In the genomic region with DNA sequence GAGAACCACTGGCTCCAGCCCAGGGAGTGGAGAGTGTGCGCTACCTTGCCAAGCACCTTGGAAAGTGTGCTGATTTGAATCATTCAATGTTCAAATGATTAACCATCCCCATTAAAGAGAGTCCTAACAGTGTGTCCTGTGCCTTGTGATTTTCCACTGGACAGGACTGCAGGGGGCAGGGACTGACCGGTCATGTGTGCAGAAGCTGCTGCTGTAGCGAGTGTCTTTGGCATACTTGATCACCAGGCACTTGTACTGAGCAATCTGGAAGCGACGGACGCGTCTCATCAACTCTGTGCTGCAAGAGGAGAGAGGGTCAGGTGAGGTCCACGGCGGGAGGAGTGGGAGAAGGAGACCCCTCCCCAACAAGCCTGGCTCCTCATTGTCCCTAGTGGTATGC, we compare ENCODE assay signal across 13 cellular contexts. TPM values are rescaled to one million over a fixed set of nuclear protein-coding genes. Genes with fewer than 3 reads are reported as not detected.
DNase-seq lines count a peak whose midpoint lies in the region; ATAC-seq, FAIRE-seq and TF ChIP-seq lines count a peak whose summit lies in the region.
"Had no signal": no experiment of that assay in that cellular context is flagged by ENCODE, and none has a peak within 500 bp of the region (broad histone marks: within the 10 kb centered on the region; RNA-seq: fewer than 3 reads in every experiment).

No MANE protein-coding gene starts in this region.

- intact Hi-C loops in activated CD4-positive, alpha-beta memory T cell treated with anti-CD3 and anti-CD28 coated beads for 36 hours (cut with micrococcal nuclease) = loop anchor here (5.0 kb wide), 1 partner anchor 53 kb away; a partner anchor contains a TSS
- intact Hi-C loops in kidney (cut with DNase I) = no loop called here

- no peaks in the 10 kb centered on the region for H3K36me3 ChIP-seq in kidney (ENCODE audit: control insufficient read depth in 1 of 2, insufficient read depth in 2 of 2, low read length in 2 of 2)
- no peaks in the 10 kb centered on the region for H3K36me3 ChIP-seq in suprapubic skin

- H3K4me1 ChIP-seq in kidney (ENCODE audit: control insufficient read depth in 1 of 2, insufficient read depth in 1 of 2, low read depth in 1 of 2, low read length in 2 of 2) (peaks cover 17 to 20% of the 10 kb centered on the region in 2 donors), suprapubic skin (peaks cover 21% of the 10 kb centered on the region)

- no peak for DNase-seq in activated CD8-positive, alpha-beta memory T cell treated with anti-CD3 and anti-CD28 coated beads, Interleukin-2, amount 10 ng/mL, durations not matched to agents 7 days and 5 days
- no peak for DNase-seq in activated CD8-positive, alpha-beta memory T cell treated with anti-CD3 and anti-CD28 coated beads for 24 hours
- no peak for DNase-seq in activated CD4-positive, alpha-beta memory T cell treated with anti-CD3 and anti-CD28 coated beads for 36 hours
- DNase-seq in kidney = no peak
- DNase-seq in suprapubic skin (ENCODE audit: low spot score in 2 of 2) = no peak
- DNase-seq in DMS53 treated with DMSO at 0.1 percent for 48 hours (lab: John Stamatoyannopoulos, UW; ENCODE audit: unreplicated experiment) = no peak
- DNase-seq in iPS-NIHi7 (ENCODE audit: extremely low spot score) = no peak
- DNase-seq: dermis blood vessel endothelial cell, NCI-H1048, NCI-H748 treated with DMSO at 0.1 percent for 48 hours, T-helper 9 cell had no signal

- peak overlapping the region; percentile 75 to 84 for H3K27ac ChIP-seq in kidney (ENCODE audit: low read depth in 2 of 2, low read length in 2 of 2)
- H3K27ac ChIP-seq in suprapubic skin = peak overlapping the region; percentile 26

- H3K27me3 Mint-ChIP-seq in activated CD8-positive, alpha-beta memory T cell treated with anti-CD3 and anti-CD28 coated beads, Interleukin-2, amount 10 ng/mL, durations not matched to agents 7 days and 5 days = no peaks in the 10 kb centered on the region
- no peaks in the 10 kb centered on the region for H3K27me3 Mint-ChIP-seq in activated CD4-positive, alpha-beta memory T cell treated with anti-CD3 and anti-CD28 coated beads for 36 hours

- no peaks in the 10 kb centered on the region for H3K27me3 ChIP-seq in suprapubic skin

- H3K4me3 ChIP-seq in kidney (ENCODE audit: low read length in 2 of 2) = peak overlapping the region; percentile 59 to 70
- no peak overlapping the region for H3K4me3 ChIP-seq in suprapubic skin

- peak overlapping the region; percentile 81 for H3K4me3 Mint-ChIP-seq in activated CD8-positive, alpha-beta memory T cell treated with anti-CD3 and anti-CD28 coated beads, Interleukin-2, amount 10 ng/mL, durations not matched to agents 7 days and 5 days
- H3K4me3 Mint-ChIP-seq in activated CD4-positive, alpha-beta memory T cell treated with anti-CD3 and anti-CD28 coated beads for 36 hours = peak overlapping the region; percentile 90

- CTCF ChIA-PET in activated CD8-positive, alpha-beta memory T cell treated with anti-CD3 and anti-CD28 coated beads, Interleukin-2, amount 10 ng/mL, durations not matched to agents 7 days and 5 days (lab: Charles Lee) = interaction anchor here (1.0 to 3.4 kb wide), 3 partner anchors 8 to 67 kb away, joined by 3 to 31 read pairs (median 8); no protein-coding TSS in a partner anchor
- CTCF ChIA-PET in activated CD4-positive, alpha-beta memory T cell treated with anti-CD3 and anti-CD28 coated beads for 36 hours (lab: Charles Lee) = no interaction called here

- H3K4me1 Mint-ChIP-seq in activated CD8-positive, alpha-beta memory T cell treated with anti-CD3 and anti-CD28 coated beads, Interleukin-2, amount 10 ng/mL, durations not matched to agents 7 days and 5 days = peaks cover 57% of the 10 kb centered on the region
- H3K4me1 Mint-ChIP-seq in activated CD4-positive, alpha-beta memory T cell treated with anti-CD3 and anti-CD28 coated beads for 36 hours (ENCODE audit: low read depth) = peaks cover 31% of the 10 kb centered on the region

- H3K9me3 ChIP-seq in kidney (ENCODE audit: control insufficient read depth in 1 of 2, low read length in 2 of 2) (no peaks in the 10 kb centered on the region), suprapubic skin (no peaks in the 10 kb centered on the region)

- no peak for FAIRE-seq in kidney (lab: Jason Lieb, UNC)
- FAIRE-seq: H54 had no signal

- POLR2A ChIA-PET in activated CD4-positive, alpha-beta memory T cell treated with anti-CD3 and anti-CD28 coated beads for 36 hours (lab: Charles Lee) = no interaction called here

- no peak for TF ChIP-seq EP300 in suprapubic skin (IDR thresholded peaks at IDR 0.05)

- H3K9ac ChIP-seq in kidney (ENCODE audit: low read length in 2 of 2) = peak overlapping the region; percentile 3 to 54

- WGBS in suprapubic skin = 83% methylated on average over 9 of the region's 9 CpGs

- TF ChIP-seq CTCF in kidney (IDR thresholded peaks at IDR 0.05; ENCODE audit: borderline replicate concordance, extremely low read depth, insufficient read depth) (no peak), suprapubic skin (IDR thresholded peaks at IDR 0.05) (no peak)

- no peaks in the 10 kb centered on the region for H3K9me3 Mint-ChIP-seq in activated CD8-positive, alpha-beta memory T cell treated with anti-CD3 and anti-CD28 coated beads, Interleukin-2, amount 10 ng/mL, durations not matched to agents 7 days and 5 days (ENCODE audit: low read depth)
- no peaks in the 10 kb centered on the region for H3K9me3 Mint-ChIP-seq in activated CD4-positive, alpha-beta memory T cell treated with anti-CD3 and anti-CD28 coated beads for 36 hours

- peak overlapping the region; percentile 9 for H3K27ac Mint-ChIP-seq in activated CD8-positive, alpha-beta memory T cell treated with anti-CD3 and anti-CD28 coated beads, Interleukin-2, amount 10 ng/mL, durations not matched to agents 7 days and 5 days
- no peak overlapping the region for H3K27ac Mint-ChIP-seq in activated CD4-positive, alpha-beta memory T cell treated with anti-CD3 and anti-CD28 coated beads for 36 hours

- no peak for TF ChIP-seq POLR2A in suprapubic skin (IDR thresholded peaks at IDR 0.05)

- no peak for ATAC-seq in activated CD8-positive, alpha-beta memory T cell treated with anti-CD3 and anti-CD28 coated beads, Interleukin-2, amount 10 ng/mL, durations not matched to agents 7 days and 5 days
- no peak for ATAC-seq in GM21723 (IDR thresholded peaks at IDR 0.05; ENCODE audit: unreplicated experiment)

- peaks cover 37% of the 10 kb centered on the region for H3K36me3 Mint-ChIP-seq in activated CD8-positive, alpha-beta memory T cell treated with anti-CD3 and anti-CD28 coated beads, Interleukin-2, amount 10 ng/mL, durations not matched to agents 7 days and 5 days
- H3K36me3 Mint-ChIP-seq in activated CD4-positive, alpha-beta memory T cell treated with anti-CD3 and anti-CD28 coated beads for 36 hours = peaks cover 45% of the 10 kb centered on the region

RNA-seq across cellular contexts. Expression of a gene that starts 2.0 kb away (rescaled TPM):
- 100 to 1,000 TPM; 145 to 164 TPM for total RNA-seq in activated CD8-positive, alpha-beta memory T cell treated with anti-CD3 and anti-CD28 coated beads, Interleukin-2, amount 10 ng/mL, durations not matched to agents 7 days and 5 days
- total RNA-seq in activated CD4-positive, alpha-beta memory T cell treated with anti-CD3 and anti-CD28 coated beads for 36 hours = 100 to 1,000 TPM; 188 to 193 TPM
- total RNA-seq in kidney = 12.7 TPM
- polyA plus RNA-seq in kidney (ENCODE audit: insufficient read depth, low read depth, low replicate concordance) = 9.3 TPM
- total RNA-seq in suprapubic skin = 1 to 10 TPM; 1.0 to 9.1 (median 7.0) TPM

RNA-seq across cellular contexts. Expression of a gene that starts 2.3 kb away (rescaled TPM):
- total RNA-seq in activated CD8-positive, alpha-beta memory T cell treated with anti-CD3 and anti-CD28 coated beads, Interleukin-2, amount 10 ng/mL, durations not matched to agents 7 days and 5 days = 10 to 100 TPM; 17.1 to 24.2 TPM
- total RNA-seq in activated CD4-positive, alpha-beta memory T cell treated with anti-CD3 and anti-CD28 coated beads for 36 hours = 10 to 100 TPM; 16.8 to 19.0 TPM
- total RNA-seq in kidney (63.9 TPM), suprapubic skin (10 to 100 TPM; 43.9 to 78.3 (median 66.1) TPM)
- 118 TPM for polyA plus RNA-seq in kidney (ENCODE audit: insufficient read depth, low read depth, low replicate concordance)

RNA-seq across cellular contexts. Expression of a gene that starts 16.5 kb away (rescaled TPM):
- 10 to 100 TPM; 41.2 to 80.3 TPM for total RNA-seq in activated CD8-positive, alpha-beta memory T cell treated with anti-CD3 and anti-CD28 coated beads, Interleukin-2, amount 10 ng/mL, durations not matched to agents 7 days and 5 days
- 10 to 100 TPM; 79.2 to 87.7 TPM for total RNA-seq in activated CD4-positive, alpha-beta memory T cell treated with anti-CD3 and anti-CD28 coated beads for 36 hours
- total RNA-seq in kidney (165 TPM), suprapubic skin (100 to 1,000 TPM; 127 to 139 (median 133) TPM)
- polyA plus RNA-seq in kidney (ENCODE audit: insufficient read depth, low read depth, low replicate concordance) = 149 TPM

RNA-seq across cellular contexts. Expression of a gene that starts 29.2 kb away (rescaled TPM):
- 10 to 100 TPM; 87.7 to 93.0 TPM for total RNA-seq in activated CD8-positive, alpha-beta memory T cell treated with anti-CD3 and anti-CD28 coated beads, Interleukin-2, amount 10 ng/mL, durations not matched to agents 7 days and 5 days
- total RNA-seq in activated CD4-positive, alpha-beta memory T cell treated with anti-CD3 and anti-CD28 coated beads for 36 hours = 10 to 100 TPM; 87.4 to 95.4 TPM
- 1.7 TPM for total RNA-seq in kidney
- 0.26 TPM for polyA plus RNA-seq in kidney (ENCODE audit: insufficient read depth, low read depth, low replicate concordance)
- 1 to 10 TPM; 3.7 to 9.6 (median 5.5) TPM for total RNA-seq in suprapubic skin

RNA-seq across cellular contexts. Expression of a gene that starts 38.7 kb away (rescaled TPM):
- not detected for total RNA-seq in activated CD8-positive, alpha-beta memory T cell treated with anti-CD3 and anti-CD28 coated beads, Interleukin-2, amount 10 ng/mL, durations not matched to agents 7 days and 5 days
- total RNA-seq in activated CD4-positive, alpha-beta memory T cell treated with anti-CD3 and anti-CD28 coated beads for 36 hours = not detected
- not detected for total RNA-seq in kidney
- not detected for polyA plus RNA-seq in kidney (ENCODE audit: insufficient read depth, low read depth, low replicate concordance)
- 1 to 10 TPM in 3 of 4 donors, not detected in 1; 1.4 to 2.7 (median 2.1) TPM for total RNA-seq in suprapubic skin
- total RNA-seq: dermis blood vessel endothelial cell had no signal

Comparison
In these comparisons a context has a peak if more than half of its experiments do, and no peak if none do; other contexts are left out.
1. RNA of a gene that starts 2.0 kb away (total RNA-seq): 188 to 193 TPM in activated CD4-positive, alpha-beta memory T cell treated with anti-CD3 and anti-CD28 coated beads for 36 hours and 145 to 164 TPM in activated CD8-positive, alpha-beta memory T cell treated with anti-CD3 and anti-CD28 coated beads, Interleukin-2, amount 10 ng/mL, durations not matched to agents 7 days and 5 days; 12.7 TPM in kidney (single experiment) and 1.0 to 9.1 TPM in suprapubic skin; every median in the first group is over 10 times any median in the second.